In genomic region chr6:121319112-121319553, GRCh38 we compare ENCODE assay signal across 10 cellular contexts. TPM values are rescaled to one million over a fixed set of nuclear protein-coding genes. Genes with fewer than 3 reads are reported as not detected.
A peak's percentile ranks its signal among the peaks of the same experiment; 100 is the strongest.
DNase-seq lines count a peak whose midpoint lies in the region; ATAC-seq and TF ChIP-seq lines count a peak whose summit lies in the region.
"Had no signal": no experiment of that assay in that cellular context is flagged by ENCODE, and none has a peak within 500 bp of the region (broad histone marks: within the 10 kb centered on the region; RNA-seq: fewer than 3 reads in every experiment).

No MANE protein-coding gene starts in this region.

- no peaks in the 10 kb centered on the region for H3K9me3 Mint-ChIP-seq in activated CD4-positive, alpha-beta T cell treated with anti-CD3 and anti-CD28 coated beads for 36 hours (ENCODE audit: low read depth)
- H3K9me3 Mint-ChIP-seq in activated T-cell treated with anti-CD3 and anti-CD28 coated beads, Interleukin-2, amount 50 U/mL, for 72 hours: no peaks in the 10 kb centered on the region
- H3K9me3 Mint-ChIP-seq: activated T-helper 1 cell treated with anti-CD3 and anti-CD28 coated beads, Interleukin-12 subunit alpha, Interleukin-12 subunit beta, Interleukin-2, Interleukin-4 antibody, amounts not matched to agents 30 ng/mL and 10 ng/mL and 1 ng/mL, durations not matched to agents 14 hours and 24 hours and 36 hours; naive B cell had no signal

- POLR2A ChIA-PET in activated CD4-positive, alpha-beta T cell treated with anti-CD3 and anti-CD28 coated beads for 36 hours (lab: Charles Lee): no interaction called here

- H3K36me3 Mint-ChIP-seq in activated CD4-positive, alpha-beta T cell treated with anti-CD3 and anti-CD28 coated beads for 36 hours (ENCODE audit: low read depth): peaks cover 6% of the 10 kb centered on the region
- H3K36me3 Mint-ChIP-seq in activated T-cell treated with anti-CD3 and anti-CD28 coated beads, Interleukin-2, amount 50 U/mL, for 72 hours (ENCODE audit: insufficient read depth in 2 of 2): peaks cover 2 to 5% of the 10 kb centered on the region in 2 donors

- intact Hi-C loops in activated CD4-positive, alpha-beta T cell treated with anti-CD3 and anti-CD28 coated beads for 36 hours (cut with DNase I, micrococcal nuclease): no loop called here

- no peak overlapping the region for H3K4me3 Mint-ChIP-seq in activated CD4-positive, alpha-beta T cell treated with anti-CD3 and anti-CD28 coated beads for 36 hours
- H3K4me3 Mint-ChIP-seq in activated T-cell treated with anti-CD3 and anti-CD28 coated beads, Interleukin-2, amount 50 U/mL, for 72 hours: no peak overlapping the region
- H3K4me3 Mint-ChIP-seq: activated T-helper 1 cell treated with anti-CD3 and anti-CD28 coated beads, Interleukin-12 subunit alpha, Interleukin-12 subunit beta, Interleukin-2, Interleukin-4 antibody, amounts not matched to agents 30 ng/mL and 10 ng/mL and 1 ng/mL, durations not matched to agents 14 hours and 24 hours and 36 hours; naive B cell had no signal

- TF ChIP-seq CTCF in AG10803 (conservative IDR thresholded peaks at IDR 0.05; ENCODE audit: low read length): peak; percentile 62
- no peak for TF ChIP-seq CTCF in coronary artery (IDR thresholded peaks at IDR 0.05)

- no peak overlapping the region for H3K27ac Mint-ChIP-seq in activated CD4-positive, alpha-beta T cell treated with anti-CD3 and anti-CD28 coated beads for 36 hours
- no peak overlapping the region for H3K27ac Mint-ChIP-seq in activated T-cell treated with anti-CD3 and anti-CD28 coated beads, Interleukin-2, amount 50 U/mL, for 72 hours
- H3K27ac Mint-ChIP-seq: activated T-helper 1 cell treated with anti-CD3 and anti-CD28 coated beads, Interleukin-12 subunit alpha, Interleukin-12 subunit beta, Interleukin-2, Interleukin-4 antibody, amounts not matched to agents 30 ng/mL and 10 ng/mL and 1 ng/mL, durations not matched to agents 14 hours and 24 hours and 36 hours; naive B cell had no signal

- H3K27me3 Mint-ChIP-seq in activated CD4-positive, alpha-beta T cell treated with anti-CD3 and anti-CD28 coated beads for 36 hours: no peaks in the 10 kb centered on the region
- H3K27me3 Mint-ChIP-seq in activated T-cell treated with anti-CD3 and anti-CD28 coated beads, Interleukin-2, amount 50 U/mL, for 72 hours (ENCODE audit: low read depth): no peaks in the 10 kb centered on the region
- H3K27me3 Mint-ChIP-seq: naive B cell had no signal

- H3K4me3 ChIP-seq in AG10803 (ENCODE audit: low read length) (peak overlapping the region; percentile 32), coronary artery (peak overlapping the region; percentile 29)

- peaks cover 19% of the 10 kb centered on the region for H3K4me1 Mint-ChIP-seq in activated CD4-positive, alpha-beta T cell treated with anti-CD3 and anti-CD28 coated beads for 36 hours
- peaks cover 19% of the 10 kb centered on the region for H3K4me1 Mint-ChIP-seq in activated T-cell treated with anti-CD3 and anti-CD28 coated beads, Interleukin-2, amount 50 U/mL, for 72 hours (ENCODE audit: low read depth)

- peak; percentile 73 for ATAC-seq in HG02885 (IDR thresholded peaks at IDR 0.05; ENCODE audit: poor library complexity, unreplicated experiment)
- no peak for ATAC-seq in activated CD4-positive, alpha-beta T cell treated with anti-CD3 and anti-CD28 coated beads for 36 hours
- no peak for ATAC-seq in activated T-cell treated with anti-CD3 and anti-CD28 coated beads, Interleukin-2, amount 50 U/mL, for 72 hours (replicated peaks in 1 of 2)

- no peak overlapping the region for H3K27ac ChIP-seq in coronary artery

- CTCF ChIA-PET in activated CD4-positive, alpha-beta T cell treated with anti-CD3 and anti-CD28 coated beads for 36 hours (lab: Charles Lee): interaction anchor here (0.6 to 1.5 kb wide), 5 partner anchors 11 to 518 kb away, joined by 3 to 4 read pairs (median 3); no protein-coding TSS in a partner anchor

- DNase-seq in AG10803 (ENCODE audit: low read depth) (peak; percentile 24), coronary artery (ENCODE audit: low spot score) (no peak), lung microvascular endothelial cell (ENCODE audit: low read depth in 2 of 2) (peak; percentile 6 to 50), NCI-H2107 (lab: John Stamatoyannopoulos, UW) (no peak), HuH-7 (ENCODE audit: low spot score) (no peak)
- DNase-seq in activated CD4-positive, alpha-beta T cell treated with anti-CD3 and anti-CD28 coated beads for 36 hours: no peak
- DNase-seq in activated T-cell treated with anti-CD3 and anti-CD28 coated beads, Interleukin-2, amount 50 U/mL, for 72 hours: no peak
- DNase-seq: naive B cell had no signal

RNA-seq across cellular contexts. Expression of gene TBC1D32, which starts 15.1 kb away (rescaled TPM):
- 1.7 and 2.4 TPM in 2 replicates for total RNA-seq in lung microvascular endothelial cell
- 1 to 10 TPM; 9.2 to 9.9 TPM for total RNA-seq in activated CD4-positive, alpha-beta T cell treated with anti-CD3 and anti-CD28 coated beads for 36 hours
- 10 to 100 TPM in 1 of 2 donors, 1 to 10 TPM in 1; 7.4 to 10.4 TPM for total RNA-seq in activated T-cell treated with anti-CD3 and anti-CD28 coated beads, Interleukin-2, amount 50 U/mL, for 72 hours

Comparison
In these comparisons a context has a peak if more than half of its experiments do, and no peak if none do; other contexts are left out.
1. DNase-seq: peak in AG10803 (single experiment) and lung microvascular endothelial cell (2 of 2); none in coronary artery (single experiment), NCI-H2107 (single experiment), activated CD4-positive, alpha-beta T cell treated with anti-CD3 and anti-CD28 coated beads for 36 hours (single experiment), activated T-cell treated with anti-CD3 and anti-CD28 coated beads, Interleukin-2, amount 50 U/mL, for 72 hours (0 of 2) and HuH-7 (single experiment).